In the genomic region with DNA sequence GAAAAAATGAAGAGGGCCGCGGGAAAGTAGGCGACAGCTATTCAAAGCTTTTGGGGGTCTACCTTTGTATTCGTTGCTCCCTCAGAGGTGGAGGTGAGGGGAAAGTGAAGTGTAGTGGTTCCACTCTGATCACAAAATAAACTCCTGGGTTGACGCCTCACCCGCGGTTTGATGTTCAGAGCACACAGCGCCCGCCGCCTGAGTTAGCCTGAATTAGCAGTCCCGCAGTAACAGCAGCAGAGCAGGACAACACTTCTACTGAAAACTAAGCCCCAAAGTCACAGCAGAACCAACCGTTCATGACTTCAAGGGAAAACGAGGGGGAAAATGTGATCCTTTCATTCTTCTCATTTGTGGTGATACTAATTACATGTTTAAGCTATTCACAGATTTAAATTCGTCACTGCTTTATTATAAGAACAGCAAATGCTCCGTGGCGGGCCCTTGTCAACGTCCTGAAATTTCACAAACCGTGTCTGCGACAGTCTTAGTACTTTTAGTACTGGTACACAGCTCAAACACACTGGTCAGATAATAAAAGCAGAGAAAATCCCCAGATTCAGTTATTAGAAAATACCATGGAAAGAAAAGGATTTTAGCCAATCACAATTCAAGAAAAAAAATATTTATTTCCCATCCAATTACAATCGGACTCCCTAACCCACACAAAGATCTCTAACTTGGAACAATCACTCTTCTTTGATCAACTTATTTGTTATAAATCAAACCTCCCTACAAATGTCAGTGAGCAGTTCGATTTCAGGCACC, we compare ENCODE assay signal across 8 cellular contexts.
DNase-seq lines count a peak whose midpoint lies in the region; ATAC-seq lines count a peak whose summit lies in the region.

No MANE protein-coding gene starts in this region.

- H3K27ac ChIP-seq in epithelial cell of prostate: peak overlapping the region; percentile 69

- peak; percentile 31 for ATAC-seq in HG02840 (IDR thresholded peaks at IDR 0.05; ENCODE audit: low FRiP score, unreplicated experiment)
- ATAC-seq in stimulated activated naive CD8-positive, alpha-beta T cell treated with anti-CD3 and anti-CD28 coated beads, Interleukin-15, Interleukin-2, amounts not matched to agents 100 U/mL and 50 U/mL, for 24 hours: peak; percentile 30

- peak; percentile 67 for DNase-seq in activated effector memory CD4-positive, alpha-beta T cell treated with anti-CD3 and anti-CD28 coated beads, Interleukin-2, amount 50 U/mL, for 16 hours
- no peak for DNase-seq in activated effector memory CD4-positive, alpha-beta T cell treated with Interleukin-2 at 50 U/mL for 16 hours
- DNase-seq in NCI-H1694 treated with DMSO at 0.1 percent for 48 hours (lab: John Stamatoyannopoulos, UW) (peak; percentile 52), epithelial cell of prostate (ENCODE audit: low read depth, low spot score) (no peak), midbrain (lab: John Stamatoyannopoulos, UW) (peak; percentile 75)
- peak; percentile 22 to 23 for DNase-seq in activated CD4-positive, alpha-beta T cell treated with anti-CD3 and anti-CD28 coated beads, Interleukin-2, amount 50 U/mL, for 4 hours
- DNase-seq in stimulated activated naive CD8-positive, alpha-beta T cell treated with anti-CD3 and anti-CD28 coated beads, Interleukin-15, Interleukin-2, amounts not matched to agents 100 U/mL and 50 U/mL, for 24 hours: peak; percentile 41

Comparison
In these comparisons a context has a peak if more than half of its experiments do, and no peak if none do; other contexts are left out.
1. DNase-seq: peak in activated effector memory CD4-positive, alpha-beta T cell treated with anti-CD3 and anti-CD28 coated beads, Interleukin-2, amount 50 U/mL, for 16 hours (single experiment), NCI-H1694 treated with DMSO at 0.1 percent for 48 hours (single experiment), activated CD4-positive, alpha-beta T cell treated with anti-CD3 and anti-CD28 coated beads, Interleukin-2, amount 50 U/mL, for 4 hours (2 of 2), midbrain (single experiment) and stimulated activated naive CD8-positive, alpha-beta T cell treated with anti-CD3 and anti-CD28 coated beads, Interleukin-15, Interleukin-2, amounts not matched to agents 100 U/mL and 50 U/mL, for 24 hours (single experiment); none in activated effector memory CD4-positive, alpha-beta T cell treated with Interleukin-2 at 50 U/mL for 16 hours (single experiment) and epithelial cell of prostate (single experiment).